ENCODE assay signal across 1 cellular context in the genomic region with DNA sequence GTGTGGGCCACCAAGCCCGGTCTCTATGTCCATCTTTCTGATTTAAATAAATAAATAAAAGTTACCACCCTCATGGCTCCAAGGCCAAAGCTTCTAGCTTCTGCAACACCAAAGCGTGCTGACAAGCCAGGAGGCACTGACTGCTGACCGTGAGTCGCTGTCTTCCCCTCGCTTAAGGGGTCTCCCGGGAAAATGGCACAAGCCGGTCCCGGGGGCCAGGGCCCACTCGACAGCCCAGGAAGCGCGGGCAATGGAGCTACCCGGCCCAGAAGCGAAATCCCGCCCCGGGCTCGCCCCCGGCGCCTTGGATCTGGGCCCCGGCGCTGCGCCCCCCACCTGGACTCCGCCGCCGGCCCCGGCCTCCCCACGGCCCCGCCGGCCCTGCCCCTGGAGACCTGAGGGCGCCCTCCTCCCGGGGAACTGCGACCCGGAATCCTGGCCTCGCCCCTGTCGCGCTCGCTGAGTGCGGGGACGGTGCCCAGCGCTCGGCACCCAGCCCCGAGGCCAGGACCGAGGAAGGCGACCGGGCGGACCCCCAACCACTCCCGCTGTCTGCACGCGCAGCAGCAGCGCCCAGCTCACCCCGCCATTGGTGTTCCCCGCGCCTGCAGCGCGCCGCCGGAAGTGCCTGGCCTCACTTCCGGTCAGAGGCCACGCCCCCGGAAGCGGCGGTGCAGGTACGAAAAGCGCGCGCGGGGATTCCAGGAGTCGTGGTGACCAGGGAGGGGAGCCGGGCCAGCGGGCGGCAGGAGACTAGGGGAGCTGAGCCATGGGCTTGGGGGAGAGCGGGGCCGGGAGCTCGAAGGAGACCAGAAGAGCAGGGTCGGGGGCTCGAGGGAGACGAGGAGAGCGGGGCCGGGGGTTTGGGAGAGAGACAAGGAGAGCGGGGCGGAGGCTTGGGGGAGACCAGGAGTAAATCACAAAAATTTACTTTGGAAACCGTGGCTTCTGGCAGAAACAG.
TF ChIP-seq lines count a peak whose summit lies in the region.

Gene MRM2 (minus strand): TSS at position 626 of the 961 bp plus-strand sequence. CDS start 36 bp downstream, at position 590.
Gene NUDT1 (plus strand): TSS at position 647 of the 961 bp plus-strand sequence. CDS start 2,349 bp downstream, outside the sequence.

TF ChIP-seq in HepG2, 621 proteins besides CTCF, POLR2A, EP300 and RAD21 (continues in another document):
- no peak for TF ChIP-seq FLYWCH1 (CRISPR knock-in tag; IDR thresholded peaks at IDR 0.05)
- TF ChIP-seq, protein P1, sequence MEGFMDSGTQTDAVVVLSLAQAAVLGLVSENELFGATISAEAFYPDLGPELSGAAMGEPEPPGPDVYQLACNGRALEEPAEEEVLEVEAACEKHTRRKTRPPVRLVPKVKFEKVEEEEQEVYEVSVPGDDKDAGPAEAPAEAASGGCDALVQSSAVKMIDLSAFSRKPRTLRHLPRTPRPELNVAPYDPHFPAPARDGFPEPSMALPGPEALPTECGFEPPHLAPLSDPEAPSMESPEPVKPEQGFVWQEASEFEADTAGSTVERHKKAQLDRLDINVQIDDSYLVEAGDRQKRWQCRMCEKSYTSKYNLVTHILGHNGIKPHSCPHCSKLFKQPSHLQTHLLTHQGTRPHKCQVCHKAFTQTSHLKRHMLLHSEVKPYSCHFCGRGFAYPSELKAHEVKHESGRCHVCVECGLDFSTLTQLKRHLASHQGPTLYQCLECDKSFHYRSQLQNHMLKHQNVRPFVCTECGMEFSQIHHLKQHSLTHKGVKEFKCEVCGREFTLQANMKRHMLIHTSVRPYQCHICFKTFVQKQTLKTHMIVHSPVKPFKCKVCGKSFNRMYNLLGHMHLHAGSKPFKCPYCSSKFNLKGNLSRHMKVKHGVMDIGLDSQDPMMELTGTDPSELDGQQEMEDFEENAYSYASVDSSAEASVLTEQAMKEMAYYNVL (CRISPR knock-in tag; IDR thresholded peaks at IDR 0.05; ENCODE audit: borderline replicate concordance): no peak; the same call in 1 of the 2 replicates
- TF ChIP-seq, protein P2, sequence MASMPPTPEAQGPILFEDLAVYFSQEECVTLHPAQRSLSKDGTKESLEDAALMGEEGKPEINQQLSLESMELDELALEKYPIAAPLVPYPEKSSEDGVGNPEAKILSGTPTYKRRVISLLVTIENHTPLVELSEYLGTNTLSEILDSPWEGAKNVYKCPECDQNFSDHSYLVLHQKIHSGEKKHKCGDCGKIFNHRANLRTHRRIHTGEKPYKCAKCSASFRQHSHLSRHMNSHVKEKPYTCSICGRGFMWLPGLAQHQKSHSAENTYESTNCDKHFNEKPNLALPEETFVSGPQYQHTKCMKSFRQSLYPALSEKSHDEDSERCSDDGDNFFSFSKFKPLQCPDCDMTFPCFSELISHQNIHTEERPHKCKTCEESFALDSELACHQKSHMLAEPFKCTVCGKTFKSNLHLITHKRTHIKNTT (CRISPR knock-in tag; IDR thresholded peaks at IDR 0.05): no peak
- TF ChIP-seq ZNF121 (CRISPR knock-in tag; IDR thresholded peaks at IDR 0.05): no peak
- TF ChIP-seq, protein P3, sequence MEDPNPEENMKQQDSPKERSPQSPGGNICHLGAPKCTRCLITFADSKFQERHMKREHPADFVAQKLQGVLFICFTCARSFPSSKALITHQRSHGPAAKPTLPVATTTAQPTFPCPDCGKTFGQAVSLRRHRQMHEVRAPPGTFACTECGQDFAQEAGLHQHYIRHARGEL (CRISPR knock-in tag; IDR thresholded peaks at IDR 0.05): no peak
- no peak for TF ChIP-seq MAFG (CRISPR knock-in tag; IDR thresholded peaks at IDR 0.05)
- TF ChIP-seq THAP7 (CRISPR knock-in tag; IDR thresholded peaks at IDR 0.05): peak; percentile 96
- no peak for TF ChIP-seq ATM (IDR thresholded peaks at IDR 0.05; ENCODE audit: borderline replicate concordance)
- TF ChIP-seq TCF12 (IDR thresholded peaks at IDR 0.05): no peak
- no peak for TF ChIP-seq TCF12 (CRISPR knock-in tag; IDR thresholded peaks at IDR 0.05)
- no peak for TF ChIP-seq MEIS1 (CRISPR knock-in tag; IDR thresholded peaks at IDR 0.05; ENCODE audit: borderline replicate concordance)
- no peak for TF ChIP-seq DMTF1 (CRISPR knock-in tag; IDR thresholded peaks at IDR 0.05)
- TF ChIP-seq ARID5B (CRISPR knock-in tag; IDR thresholded peaks at IDR 0.05): 0 out of 2 replicates have a peak, but pooled peaks have one; percentile 39
- TF ChIP-seq, protein P4, sequence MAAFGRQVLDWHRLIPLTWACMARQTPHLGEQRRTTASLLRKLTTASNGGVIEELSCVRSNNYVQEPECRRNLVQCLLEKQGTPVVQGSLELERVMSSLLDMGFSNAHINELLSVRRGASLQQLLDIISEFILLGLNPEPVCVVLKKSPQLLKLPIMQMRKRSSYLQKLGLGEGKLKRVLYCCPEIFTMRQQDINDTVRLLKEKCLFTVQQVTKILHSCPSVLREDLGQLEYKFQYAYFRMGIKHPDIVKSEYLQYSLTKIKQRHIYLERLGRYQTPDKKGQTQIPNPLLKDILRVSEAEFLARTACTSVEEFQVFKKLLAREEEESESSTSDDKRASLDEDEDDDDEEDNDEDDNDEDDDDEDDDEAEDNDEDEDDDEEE (CRISPR knock-in tag; IDR thresholded peaks at IDR 0.05): no peak
- peak; percentile 11; the same call in 1 of the 2 replicates for TF ChIP-seq CBX5 (CRISPR knock-in tag; IDR thresholded peaks at IDR 0.05; ENCODE audit: borderline replicate concordance)
- peak; percentile 97 for TF ChIP-seq PHF8 (CRISPR knock-in tag; IDR thresholded peaks at IDR 0.05)
- TF ChIP-seq KAT7 (CRISPR knock-in tag; IDR thresholded peaks at IDR 0.05; ENCODE audit: borderline replicate concordance): peak; percentile 84; the same call in 1 of the 2 replicates
- TF ChIP-seq BATF2 (CRISPR knock-in tag; IDR thresholded peaks at IDR 0.05): peak; percentile 92; the same call in 1 of the 2 replicates
- TF ChIP-seq ZNF337 (CRISPR knock-in tag; IDR thresholded peaks at IDR 0.05; ENCODE audit: borderline replicate concordance, low read depth): no peak
- no peak for TF ChIP-seq DNMT3B (CRISPR knock-in tag; conservative IDR thresholded peaks at IDR 0.05)
- no peak for TF ChIP-seq ATF7 (IDR thresholded peaks at IDR 0.05)
- 0 out of 2 replicates have a peak, but pooled peaks have one; percentile 20 for TF ChIP-seq ATF7 (CRISPR knock-in tag; IDR thresholded peaks at IDR 0.05)
- no peak for TF ChIP-seq ZNF12 (CRISPR knock-in tag; IDR thresholded peaks at IDR 0.05)
- TF ChIP-seq ARID4A (CRISPR knock-in tag; IDR thresholded peaks at IDR 0.05; ENCODE audit: borderline replicate concordance): peak; percentile 99
- TF ChIP-seq SIX1 (CRISPR knock-in tag; IDR thresholded peaks at IDR 0.05; ENCODE audit: borderline replicate concordance): no peak
- TF ChIP-seq CC2D1A (CRISPR knock-in tag; IDR thresholded peaks at IDR 0.05): no peak
- TF ChIP-seq MIXL1 (CRISPR knock-in tag; IDR thresholded peaks at IDR 0.05): 0 out of 2 replicates have a peak, but pooled peaks have one; percentile 33
- TF ChIP-seq, protein P5, sequence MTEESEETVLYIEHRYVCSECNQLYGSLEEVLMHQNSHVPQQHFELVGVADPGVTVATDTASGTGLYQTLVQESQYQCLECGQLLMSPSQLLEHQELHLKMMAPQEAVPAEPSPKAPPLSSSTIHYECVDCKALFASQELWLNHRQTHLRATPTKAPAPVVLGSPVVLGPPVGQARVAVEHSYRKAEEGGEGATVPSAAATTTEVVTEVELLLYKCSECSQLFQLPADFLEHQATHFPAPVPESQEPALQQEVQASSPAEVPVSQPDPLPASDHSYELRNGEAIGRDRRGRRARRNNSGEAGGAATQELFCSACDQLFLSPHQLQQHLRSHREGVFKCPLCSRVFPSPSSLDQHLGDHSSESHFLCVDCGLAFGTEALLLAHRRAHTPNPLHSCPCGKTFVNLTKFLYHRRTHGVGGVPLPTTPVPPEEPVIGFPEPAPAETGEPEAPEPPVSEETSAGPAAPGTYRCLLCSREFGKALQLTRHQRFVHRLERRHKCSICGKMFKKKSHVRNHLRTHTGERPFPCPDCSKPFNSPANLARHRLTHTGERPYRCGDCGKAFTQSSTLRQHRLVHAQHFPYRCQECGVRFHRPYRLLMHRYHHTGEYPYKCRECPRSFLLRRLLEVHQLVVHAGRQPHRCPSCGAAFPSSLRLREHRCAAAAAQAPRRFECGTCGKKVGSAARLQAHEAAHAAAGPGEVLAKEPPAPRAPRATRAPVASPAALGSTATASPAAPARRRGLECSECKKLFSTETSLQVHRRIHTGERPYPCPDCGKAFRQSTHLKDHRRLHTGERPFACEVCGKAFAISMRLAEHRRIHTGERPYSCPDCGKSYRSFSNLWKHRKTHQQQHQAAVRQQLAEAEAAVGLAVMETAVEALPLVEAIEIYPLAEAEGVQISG (CRISPR knock-in tag; IDR thresholded peaks at IDR 0.05): peak; percentile 92
- TF ChIP-seq RBM39 (IDR thresholded peaks at IDR 0.05; ENCODE audit: low read depth, low read length, poor library complexity, severe bottlenecking): peak; percentile 79
